8 cellular contexts compared by ENCODE assay signal in the genomic region with DNA sequence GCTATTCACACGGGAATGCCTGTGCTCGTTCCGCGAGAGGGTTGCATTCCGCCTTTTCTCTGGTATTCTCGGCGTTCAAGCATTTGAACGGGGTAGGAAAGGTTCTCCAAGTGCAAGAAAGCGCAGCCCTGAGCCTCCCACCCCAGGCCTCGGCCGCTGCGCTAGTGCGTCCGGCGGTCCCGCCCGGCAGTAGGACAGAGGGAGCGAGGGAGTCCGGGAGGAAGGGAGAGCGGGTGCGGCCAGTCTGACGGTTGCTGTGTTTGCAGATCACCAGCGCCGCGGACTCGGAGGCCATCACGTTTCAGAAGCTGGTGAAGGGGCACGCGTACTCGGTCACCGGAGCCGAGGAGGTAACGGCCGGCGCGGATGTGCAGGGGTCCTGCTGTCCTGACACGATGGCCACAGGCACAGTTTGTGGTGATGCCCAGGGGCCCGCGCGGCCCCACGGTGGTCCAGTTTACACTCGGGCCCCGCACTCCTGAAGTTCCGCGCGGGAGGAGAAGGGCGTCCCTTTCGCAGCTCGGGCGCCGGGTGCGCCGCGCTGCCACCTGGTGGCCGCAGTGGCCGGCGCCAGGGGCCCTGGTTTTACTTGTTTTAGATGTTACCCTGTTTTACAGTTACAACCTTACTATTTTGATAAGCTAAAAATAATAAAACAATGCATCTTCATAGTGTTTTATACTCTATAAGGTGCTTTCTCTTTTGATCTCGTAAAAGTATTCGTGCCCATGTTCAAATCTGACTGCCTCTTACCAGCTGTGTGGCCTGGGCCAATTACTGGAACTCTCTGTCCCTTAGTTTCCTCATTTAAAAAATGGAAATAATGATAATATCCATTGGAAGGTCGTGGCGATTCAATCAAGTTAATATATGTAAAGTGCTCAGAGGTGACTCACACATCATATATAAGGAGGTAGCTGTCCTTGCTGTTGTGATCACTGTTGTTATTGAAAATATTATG.
DNase-seq lines count a peak whose midpoint lies in the region; ATAC-seq and TF ChIP-seq lines count a peak whose summit lies in the region.

No MANE protein-coding gene starts in this region.

- peak; percentile 77 for ATAC-seq in HG02884 (IDR thresholded peaks at IDR 0.05; ENCODE audit: unreplicated experiment)

- H3K27ac ChIP-seq in RWPE1 (peak overlapping the region; percentile 62), neutrophil (no peak overlapping the region), subcutaneous abdominal adipose tissue (ENCODE audit: low read depth, low read length) (peak overlapping the region; percentile 84)

- POLR2A ChIA-PET in RWPE1 (lab: Yijun Ruan, JAX; ENCODE audit: low non-redundant PET) = no interaction called here

- peak overlapping the region in 4 of 5 donors; percentile 30 to 71 (median 53) for H3K9ac ChIP-seq in subcutaneous abdominal adipose tissue (ENCODE audit: low read length in 5 of 5)

- TF ChIP-seq CTCF in GM12875 (IDR thresholded peaks at IDR 0.05; ENCODE audit: borderline replicate concordance, insufficient read depth, low read depth, low read length) (peak; percentile 91), RWPE1 (conservative IDR thresholded peaks at IDR 0.05; ENCODE audit: low read depth) (peak; percentile 83), neutrophil (IDR thresholded peaks at IDR 0.05) (peak; percentile 68)

- H3K9me3 ChIP-seq in neutrophil (no peaks in the 10 kb centered on the region), subcutaneous abdominal adipose tissue (ENCODE audit: control insufficient read depth in 5 of 5, low read length in 5 of 5) (no peaks in the 10 kb centered on the region)

- H3K4me1 ChIP-seq in neutrophil (ENCODE audit: control insufficient read depth in 1 of 2, insufficient read depth in 1 of 2, low read depth in 1 of 2, low read length in 1 of 2) = peaks cover 45 to 48% of the 10 kb centered on the region in 2 experiments
- peaks cover 6 to 44% (median 18%) of the 10 kb centered on the region in 5 donors for H3K4me1 ChIP-seq in subcutaneous abdominal adipose tissue (ENCODE audit: control insufficient read depth in 5 of 5, insufficient read depth in 5 of 5, low read length in 5 of 5)

- H3K27me3 ChIP-seq in neutrophil (peaks cover 5% of the 10 kb centered on the region), subcutaneous abdominal adipose tissue (ENCODE audit: control insufficient read depth in 5 of 5, insufficient read depth in 4 of 5, low read length in 5 of 5) (no peaks in the 10 kb centered on the region)

- DNase-seq in RWPE1 (ENCODE audit: low spot score) (no peak), germinal center (ENCODE audit: low spot score) (peak; percentile 71), NCI-H128 (lab: John Stamatoyannopoulos, UW; ENCODE audit: unreplicated experiment) (no peak)
- peak; percentile 15 to 60 (median 38) for DNase-seq in activated naive CD4-positive, alpha-beta T cell (lab: John Stamatoyannopoulos, UW)

- peak overlapping the region; percentile 66 for H3K4me3 ChIP-seq in GM12875 (ENCODE audit: low read depth, low read length)
- H3K4me3 ChIP-seq in neutrophil (ENCODE audit: low read depth in 1 of 2, low read length in 1 of 2) = peak overlapping the region; percentile 57 to 59
- peak overlapping the region; percentile 43 to 74 (median 60) for H3K4me3 ChIP-seq in subcutaneous abdominal adipose tissue (ENCODE audit: low read depth in 1 of 5, low read length in 5 of 5)

- CTCF ChIA-PET in RWPE1 (lab: Yijun Ruan, JAX) = interaction anchor here (0.5 to 1.6 kb wide), 9 partner anchors 10 to 892 kb away, joined by 3 to 9 read pairs (median 3); partner anchors contain the start of gene CAPN2

- H3K36me3 ChIP-seq in neutrophil (no peaks in the 10 kb centered on the region), subcutaneous abdominal adipose tissue (ENCODE audit: control insufficient read depth in 5 of 5, insufficient read depth in 5 of 5, low read length in 5 of 5) (peaks cover 3 to 82% (median 74%) of the 10 kb centered on the region in 5 donors)

Comparison
In these comparisons a context has a peak if more than half of its experiments do, and no peak if none do; other contexts are left out.
1. DNase-seq: peak in activated naive CD4-positive, alpha-beta T cell (4 of 4) and germinal center (single experiment); none in RWPE1 (single experiment) and NCI-H128 (single experiment).
2. Peak in every context shown above with its lines, with median percentiles within 50 percentile points of each other: H3K4me3 ChIP-seq and CTCF ChIP-seq.